14 cellular contexts compared by ENCODE assay signal in genomic region chr10:109968954-109969644, GRCh38. TPM values are rescaled to one million over a fixed set of nuclear protein-coding genes. Genes with fewer than 3 reads are reported as not detected.
A peak's percentile ranks its signal among the peaks of the same experiment; 100 is the strongest.
DNase-seq lines count a peak whose midpoint lies in the region; ATAC-seq and TF ChIP-seq lines count a peak whose summit lies in the region.
"Had no signal": no experiment of that assay in that cellular context is flagged by ENCODE, and none has a peak within 500 bp of the region (broad histone marks: within the 10 kb centered on the region; RNA-seq: fewer than 3 reads in every experiment).

No MANE protein-coding gene starts in this region.

- H3K27me3 Mint-ChIP-seq in MCF 10A (ENCODE audit: insufficient read depth, unreplicated experiment) (no peaks in the 10 kb centered on the region), nephron progenitor cell (ENCODE audit: low read depth, poor library complexity) (no peaks in the 10 kb centered on the region)

- no TSS peak for BruUV-seq in MCF 10A (replicated peaks; lab: Mats Ljungman, UMichigan)

- no peaks in the 10 kb centered on the region for H3K9me3 Mint-ChIP-seq in MCF 10A (ENCODE audit: unreplicated experiment)
- H3K9me3 Mint-ChIP-seq in nephron progenitor cell = no peaks in the 10 kb centered on the region
- H3K9me3 Mint-ChIP-seq: activated naive CD8-positive, alpha-beta T cell treated with anti-CD3 and anti-CD28 coated beads, Interleukin-2, amount 50 U/mL, for 24 hours had no signal

- CTCF ChIA-PET in MCF 10A (lab: Yijun Ruan, JAX) = interaction anchor here (0.7 kb wide), 1 partner anchor 78 kb away, joined by 3 read pairs; no protein-coding TSS in a partner anchor

- no peak for TF ChIP-seq POLR2A in breast epithelium (IDR thresholded peaks at IDR 0.05)
- peak; percentile 6 for TF ChIP-seq POLR2A in transverse colon (IDR thresholded peaks at IDR 0.05)

- H3K36me3 ChIP-seq in breast epithelium (no peaks in the 10 kb centered on the region), transverse colon (no peaks in the 10 kb centered on the region), psoas muscle (ENCODE audit: insufficient read depth in 1 of 2, low read depth in 1 of 2) (no peaks in the 10 kb centered on the region)

- no peaks in the 10 kb centered on the region for H3K36me3 Mint-ChIP-seq in MCF 10A (ENCODE audit: insufficient read depth, unreplicated experiment)
- no peaks in the 10 kb centered on the region for H3K36me3 Mint-ChIP-seq in nephron progenitor cell (ENCODE audit: low read depth)

- TF ChIP-seq EP300 in transverse colon (IDR thresholded peaks at IDR 0.05; ENCODE audit: low read depth) = no peak

- in situ Hi-C loops in transverse colon (cut with MboI; ENCODE audit: low pct_ligation_motif_present in 1 of 4, low pct_unique_long_range_greater_than_20kb in 1 of 4, low sequenced_read_pairs in 3 of 4) = no loop called here

- H3K27ac Mint-ChIP-seq in MCF 10A (ENCODE audit: low read depth, unreplicated experiment) = no peak overlapping the region
- H3K27ac Mint-ChIP-seq in nephron progenitor cell = peak overlapping the region; percentile 82
- H3K27ac Mint-ChIP-seq: activated naive CD8-positive, alpha-beta T cell treated with anti-CD3 and anti-CD28 coated beads, Interleukin-2, amount 50 U/mL, for 24 hours had no signal

- 65 to 67% methylated on average over 9 to 14 of the region's 14 CpGs for WGBS in transverse colon (ENCODE audit: low coverage in 1 of 2), 2 donors
- 74 to 89% (median 85%) methylated on average over 14 of the region's 14 CpGs for WGBS in psoas muscle, 3 donors

- intact Hi-C loops in breast epithelium (cut with DNase I; ENCODE audit: low total_unique reads) (no loop called here), MCF 10A (cut with micrococcal nuclease) (no loop called here), left cardiac atrium (cut with DNase I) (no loop called here), transverse colon (cut with DNase I; ENCODE audit: low total_unique reads) (no loop called here), psoas muscle (cut with DNase I) (no loop called here)

- ATAC-seq in left cardiac atrium (peak; percentile 42 to 68), GM21825 (IDR thresholded peaks at IDR 0.05; ENCODE audit: unreplicated experiment) (no peak), psoas muscle (no peak)
- ATAC-seq: activated CD4-positive, CD25-positive, alpha-beta regulatory T cell treated with anti-CD3 and anti-CD28 coated beads, Interleukin-2, amount 50 U/mL, for 24 hours; activated naive CD8-positive, alpha-beta T cell treated with anti-CD3 and anti-CD28 coated beads, Interleukin-2, amount 50 U/mL, for 24 hours; esophagus mucosa had no signal

- no peaks in the 10 kb centered on the region for H3K4me1 Mint-ChIP-seq in MCF 10A (ENCODE audit: insufficient read depth, unreplicated experiment)
- peaks cover 46% of the 10 kb centered on the region for H3K4me1 Mint-ChIP-seq in nephron progenitor cell
- H3K4me1 Mint-ChIP-seq: activated naive CD8-positive, alpha-beta T cell treated with anti-CD3 and anti-CD28 coated beads, Interleukin-2, amount 50 U/mL, for 24 hours had no signal

- H3K4me3 ChIP-seq in breast epithelium (peak overlapping the region in 1 of 3 donors; percentile 18), transverse colon (no peak overlapping the region), psoas muscle (no peak overlapping the region)

- peak overlapping the region; percentile 50 to 61 for H3K27ac ChIP-seq in breast epithelium
- H3K27ac ChIP-seq in transverse colon = peak overlapping the region; percentile 33 to 66 (median 56)
- no peak overlapping the region for H3K27ac ChIP-seq in psoas muscle
- H3K27ac ChIP-seq: 22Rv1 had no signal

- H3K9me3 ChIP-seq in breast epithelium = no peaks in the 10 kb centered on the region
- no peaks in the 10 kb centered on the region for H3K9me3 ChIP-seq in transverse colon
- H3K9me3 ChIP-seq in psoas muscle = no peaks in the 10 kb centered on the region

- no peak for DNase-seq in breast epithelium (ENCODE audit: low spot score in 2 of 2)
- no peak for DNase-seq in MCF 10A (ENCODE audit: unreplicated experiment)
- no peak for DNase-seq in left cardiac atrium
- no peak for DNase-seq in nephron progenitor cell
- peak; percentile 42 for DNase-seq in transverse colon
- DNase-seq in activated CD4-positive, alpha-beta T cell treated with anti-CD3 and anti-CD28 coated beads for 48 hours = no peak
- DNase-seq in psoas muscle = no peak
- DNase-seq: activated naive CD8-positive, alpha-beta T cell treated with anti-CD3 and anti-CD28 coated beads, Interleukin-2, amount 50 U/mL, for 24 hours; activated T-cell treated with anti-CD3 and anti-CD28 coated beads, Interleukin-2, amount 50 U/mL, for 1 hour; NCI-H1694 treated with DMSO at 0.1 percent for 48 hours had no signal

- H3K4me1 ChIP-seq in breast epithelium (peaks cover 0 to 6% of the 10 kb centered on the region in 2 donors), transverse colon (peaks cover 8 to 48% (median 34%) of the 10 kb centered on the region in 4 donors), psoas muscle (no peaks in the 10 kb centered on the region)

- TF ChIP-seq CTCF in breast epithelium (IDR thresholded peaks at IDR 0.05) = no peak
- TF ChIP-seq CTCF in MCF 10A (IDR thresholded peaks at IDR 0.05; ENCODE audit: unreplicated experiment) = no peak
- no peak for TF ChIP-seq CTCF in nephron progenitor cell (IDR thresholded peaks at IDR 0.05)
- no peak for TF ChIP-seq CTCF in transverse colon (IDR thresholded peaks at IDR 0.05)
- TF ChIP-seq CTCF in psoas muscle (IDR thresholded peaks at IDR 0.05) = no peak

- POLR2A ChIA-PET in MCF 10A (lab: Yijun Ruan, JAX) = interaction anchor here (0.8 kb wide), 2 partner anchors 20 to 46 kb away, joined by 3 to 4 read pairs; partner anchors contain the start of gene XPNPEP1

- H3K27me3 ChIP-seq in breast epithelium (no peaks in the 10 kb centered on the region), transverse colon (no peaks in the 10 kb centered on the region), psoas muscle (ENCODE audit: insufficient read depth in 3 of 3, low read length in 2 of 3) (no peaks in the 10 kb centered on the region)

- no peak overlapping the region for H3K4me3 Mint-ChIP-seq in MCF 10A (ENCODE audit: unreplicated experiment)
- no peak overlapping the region for H3K4me3 Mint-ChIP-seq in nephron progenitor cell
- H3K4me3 Mint-ChIP-seq: activated naive CD8-positive, alpha-beta T cell treated with anti-CD3 and anti-CD28 coated beads, Interleukin-2, amount 50 U/mL, for 24 hours had no signal

RNA-seq across cellular contexts. Expression of gene ADD3, which starts 38.7 kb away (rescaled TPM):
- total RNA-seq in breast epithelium (100 to 1,000 TPM; 208 to 458 (median 347) TPM), MCF 10A (2022) (11.2 and 14.5 TPM in 2 replicates), left cardiac atrium (100 to 1,000 TPM in 1 of 2 donors, 10 to 100 TPM in 1; 75.2 to 125 TPM), transverse colon (100 to 1,000 TPM; 175 to 342 (median 258) TPM), psoas muscle (10 to 100 TPM in 3 of 4 donors, 1 to 10 TPM in 1; 8.0 to 26.3 (median 14.0) TPM)
- polyA plus RNA-seq in psoas muscle = 10 to 100 TPM in 1 of 3 donors, 1 to 10 TPM in 2; 4.2 to 24.4 (median 5.9) TPM

RNA-seq across cellular contexts. Expression of gene XPNPEP1, which starts 45.8 kb away (rescaled TPM):
- total RNA-seq in breast epithelium (10 to 100 TPM; 61.1 to 89.5 (median 89.0) TPM), MCF 10A (2022) (51.6 and 52.1 TPM in 2 replicates), left cardiac atrium (10 to 100 TPM; 36.3 to 40.7 TPM), transverse colon (100 to 1,000 TPM; 108 to 298 (median 127) TPM), psoas muscle (10 to 100 TPM; 34.9 to 62.3 (median 43.8) TPM)
- polyA plus RNA-seq in psoas muscle = 10 to 100 TPM; 22.6 to 37.3 (median 29.1) TPM

Comparison
In these comparisons a context has a peak if more than half of its experiments do, and no peak if none do; other contexts are left out.
1. ATAC-seq: peak in left cardiac atrium (2 of 2); none in GM21825 (single experiment) and psoas muscle (0 of 4).